Comparison of ENCODE assay signal across 15 cellular contexts in genomic region chr1:84434756-84435142, GRCh38. TPM values are rescaled to one million over a fixed set of nuclear protein-coding genes. Genes with fewer than 3 reads are reported as not detected.
DNase-seq lines count a peak whose midpoint lies in the region; ATAC-seq and TF ChIP-seq lines count a peak whose summit lies in the region.
"Had no signal": no experiment of that assay in that cellular context is flagged by ENCODE, and none has a peak within 500 bp of the region (broad histone marks: within the 10 kb centered on the region; RNA-seq: fewer than 3 reads in every experiment).

No MANE protein-coding gene starts in this region.

- ATAC-seq in GM21786 (IDR thresholded peaks at IDR 0.05; ENCODE audit: unreplicated experiment): peak; percentile 7
- no peak for ATAC-seq in heart left ventricle
- ATAC-seq in GM19324 (IDR thresholded peaks at IDR 0.05; ENCODE audit: low FRiP score, unreplicated experiment): no peak
- ATAC-seq in mucosa of descending colon: no peak

- no peaks in the 10 kb centered on the region for H3K36me3 ChIP-seq in CD4-positive, alpha-beta memory T cell (ENCODE audit: insufficient read depth, low read length)
- no peaks in the 10 kb centered on the region for H3K36me3 ChIP-seq in MM.1S (replicated peaks; ENCODE audit: insufficient read depth, low read length)
- no peaks in the 10 kb centered on the region for H3K36me3 ChIP-seq in heart left ventricle
- H3K36me3 ChIP-seq in mucosa of descending colon (ENCODE audit: low read depth): no peaks in the 10 kb centered on the region
- H3K36me3 ChIP-seq: BE2C, left ventricle myocardium inferior, sigmoid colon had no signal

- CTCF ChIA-PET in CD4-positive, alpha-beta memory T cell (lab: Charles Lee; ENCODE audit: partially characterized antibody): interaction anchor here (0.7 to 9.7 kb wide), 20 partner anchors 8 to 347 kb away, joined by 3 to 266 read pairs (median 4); partner anchors contain the start of genes GNG5, PRKACB, RPF1 and SPATA1

- H3K27me3 Mint-ChIP-seq in CD4-positive, alpha-beta memory T cell: no peaks in the 10 kb centered on the region
- H3K27me3 Mint-ChIP-seq: naive thymus-derived CD8-positive, alpha-beta T cell had no signal

- no peak overlapping the region for H3K4me3 Mint-ChIP-seq in CD4-positive, alpha-beta memory T cell

- no peaks in the 10 kb centered on the region for H4K20me1 ChIP-seq in MM.1S (ENCODE audit: insufficient read depth, low read length)

- H3K9ac ChIP-seq in MM.1S (ENCODE audit: low read length): no peak overlapping the region

- peaks cover 0 to 2% of the 10 kb centered on the region in 2 donors for H3K36me3 Mint-ChIP-seq in CD4-positive, alpha-beta memory T cell

- intact Hi-C loops in CD4-positive, alpha-beta memory T cell (cut with micrococcal nuclease): loop anchor here (2.0 to 10.0 kb wide), 4 partner anchors 132 to 840 kb away; partner anchors contain the start of genes BCL10 and SAMD13
- intact Hi-C loops in heart left ventricle (cut with DNase I) (loop anchor here (2.0 to 10.0 kb wide), 13 partner anchors 130 to 504 kb away; partner anchors contain the start of genes PRKACB (in 8 of the 10) and SAMD13 (in 2 of the 10)), mucosa of descending colon (cut with DNase I, micrococcal nuclease) (loop anchor here in 1 of 2 donors (2.0 to 10.0 kb wide), 2 partner anchors 190 to 292 kb away; no protein-coding TSS in a partner anchor)

- peak overlapping the region; percentile 41 for H3K27ac ChIP-seq in CD4-positive, alpha-beta memory T cell (ENCODE audit: low read depth, low read length)
- no peak overlapping the region for H3K27ac ChIP-seq in MM.1S (ENCODE audit: low read length)
- H3K27ac ChIP-seq in heart left ventricle: peak overlapping the region in 1 of 12 donors; percentile 67
- H3K27ac ChIP-seq: left ventricle myocardium inferior, sigmoid colon had no signal

- WGBS in heart left ventricle, 4 donors: 69 to 79% (median 75%) methylated on average over 2 of the region's 2 CpGs

- POLR2A ChIA-PET in CD4-positive, alpha-beta memory T cell (lab: Charles Lee; ENCODE audit: partially characterized antibody): interaction anchor here (0.9 to 7.6 kb wide), 7 partner anchors 8 to 825 kb away, joined by 3 to 95 read pairs (median 4); partner anchors contain the start of genes C1orf52, CTBS, GNG5 and PRKACB

- H3K9me2 ChIP-seq in MM.1S (replicated peaks; ENCODE audit: insufficient read depth, low read length): no peaks in the 10 kb centered on the region

- H3K79me2 ChIP-seq in MM.1S (ENCODE audit: low read length): no peaks in the 10 kb centered on the region

- H2AFZ ChIP-seq in MM.1S (ENCODE audit: low read length): no peak overlapping the region

- no peaks in the 10 kb centered on the region for H3F3A ChIP-seq in MM.1S (ENCODE audit: insufficient read depth, low read length)

- H3K9me3 Mint-ChIP-seq in CD4-positive, alpha-beta memory T cell: peaks cover 0 to 10% (median 0%) of the 10 kb centered on the region in 8 donors

- no peak for DNase-seq in CD4-positive, alpha-beta memory T cell
- DNase-seq in MM.1S (no peak), kidney glomerular epithelial cell (lab: John Stamatoyannopoulos, UW) (peak; percentile 17), heart left ventricle (no peak), nucleus accumbens (lab: John Stamatoyannopoulos, UW) (no peak), mucosa of descending colon (no peak)
- DNase-seq: BE2C, hypothalamus, Kasumi-1, left ventricle myocardium inferior, NCI-H2081, sigmoid colon had no signal

- H3K27me3 ChIP-seq in CD4-positive, alpha-beta memory T cell (ENCODE audit: insufficient read depth, low read length): no peaks in the 10 kb centered on the region
- H3K27me3 ChIP-seq in MM.1S (replicated peaks; ENCODE audit: insufficient read depth, low read length) (no peaks in the 10 kb centered on the region), heart left ventricle (no peaks in the 10 kb centered on the region)
- H3K27me3 ChIP-seq: BE2C, sigmoid colon had no signal

- peak overlapping the region; percentile 43; the same call in 1 of the 2 replicates for H3K4me2 ChIP-seq in MM.1S (ENCODE audit: low read depth, low read length)

- TF ChIP-seq CTCF in MM.1S (IDR thresholded peaks at IDR 0.05; ENCODE audit: low read length) (no peak), heart left ventricle (IDR thresholded peaks at IDR 0.05) (no peak), mucosa of descending colon (IDR thresholded peaks at IDR 0.05) (no peak)

- peaks cover 36% of the 10 kb centered on the region for H3K4me1 ChIP-seq in CD4-positive, alpha-beta memory T cell (ENCODE audit: insufficient read depth, low read length)
- H3K4me1 ChIP-seq in MM.1S (ENCODE audit: low read length): no peaks in the 10 kb centered on the region
- H3K4me1 ChIP-seq in heart left ventricle: peaks cover 0 to 47% (median 6%) of the 10 kb centered on the region in 12 donors
- peaks cover 6% of the 10 kb centered on the region for H3K4me1 ChIP-seq in mucosa of descending colon (ENCODE audit: low read depth)
- H3K4me1 ChIP-seq: BE2C had no signal

- H3K4me1 Mint-ChIP-seq in CD4-positive, alpha-beta memory T cell: peaks cover 8 to 15% (median 12%) of the 10 kb centered on the region in 4 donors

- no peaks in the 10 kb centered on the region for H3K9me3 ChIP-seq in CD4-positive, alpha-beta memory T cell (ENCODE audit: control insufficient read depth in 1 of 2, low read length in 2 of 2)
- H3K9me3 ChIP-seq in MM.1S (replicated peaks; ENCODE audit: insufficient read depth, low read length) (no peaks in the 10 kb centered on the region), heart left ventricle (peaks cover 0 to 7% (median 0%) of the 10 kb centered on the region in 12 donors), mucosa of descending colon (no peaks in the 10 kb centered on the region)
- H3K9me3 ChIP-seq: BE2C had no signal

- no peak for TF ChIP-seq POLR2A in heart left ventricle (IDR thresholded peaks at IDR 0.05)

- H3K27ac Mint-ChIP-seq in CD4-positive, alpha-beta memory T cell: no peak overlapping the region
- H3K27ac Mint-ChIP-seq: naive thymus-derived CD8-positive, alpha-beta T cell had no signal

- no peak overlapping the region for H3K4me3 ChIP-seq in CD4-positive, alpha-beta memory T cell (ENCODE audit: low read length in 2 of 2)
- H3K4me3 ChIP-seq in MM.1S (ENCODE audit: low read length) (no peak overlapping the region), heart left ventricle (peak overlapping the region in 2 of 12 donors; percentile 7 to 9), mucosa of descending colon (no peak overlapping the region)
- H3K4me3 ChIP-seq: left ventricle myocardium inferior, sigmoid colon had no signal

RNA-seq across cellular contexts. Expression of gene DNASE2B, which starts 36.5 kb away (rescaled TPM):
- not detected for total RNA-seq in CD4-positive, alpha-beta memory T cell
- polyA plus RNA-seq in CD4-positive, alpha-beta memory T cell: not detected
- total RNA-seq in heart left ventricle: under 1 TPM in 1 of 9 donors, not detected in 8; 0.53 TPM
- polyA plus RNA-seq in heart left ventricle: under 1 TPM in 1 of 2 donors, not detected in 1; 0.06 TPM
- total RNA-seq in mucosa of descending colon: 1 to 10 TPM in 1 of 3 donors, under 1 TPM in 1, not detected in 1; 0.87 to 1.0 TPM
- total RNA-seq: left ventricle myocardium inferior; naive thymus-derived CD8-positive, alpha-beta T cell had no signal
- polyA plus RNA-seq: naive thymus-derived CD8-positive, alpha-beta T cell had no signal

RNA-seq across cellular contexts. Expression of gene RPF1, which starts 44.3 kb away (rescaled TPM):
- 10 to 100 TPM; 41.7 to 46.2 TPM for total RNA-seq in CD4-positive, alpha-beta memory T cell
- 10 to 100 TPM; 55.9 to 77.1 TPM for polyA plus RNA-seq in CD4-positive, alpha-beta memory T cell
- total RNA-seq in heart left ventricle: 10 to 100 TPM; 30.3 to 63.9 (median 34.5) TPM
- polyA plus RNA-seq in heart left ventricle: 10 to 100 TPM; 23.9 to 66.8 TPM
- 10 to 100 TPM; 24.3 to 28.8 (median 25.8) TPM for total RNA-seq in mucosa of descending colon
